Comparison of ENCODE assay signal across 24 cellular contexts in genomic region chr9:134494273-134494815, GRCh38.
DNase-seq lines count a peak whose midpoint lies in the region; ATAC-seq and TF ChIP-seq lines count a peak whose summit lies in the region.
"Had no signal": no experiment of that assay in that cellular context is flagged by ENCODE, and none has a peak within 500 bp of the region (broad histone marks: within the 10 kb centered on the region; RNA-seq: fewer than 3 reads in every experiment).

No MANE protein-coding gene starts in this region.

- TF ChIP-seq CTCF in choroid plexus epithelial cell (conservative IDR thresholded peaks at IDR 0.05; ENCODE audit: low read depth, low read length), result peak; percentile 8
- TF ChIP-seq CTCF in osteoblast (IDR thresholded peaks at IDR 0.05; ENCODE audit: extremely low read depth, low read depth, low read length), result no peak
- no peak for TF ChIP-seq CTCF in PC-9 (conservative IDR thresholded peaks at IDR 0.05)
- no peak for TF ChIP-seq CTCF in nephron progenitor cell (IDR thresholded peaks at IDR 0.05)

- H3K4me3 ChIP-seq in BLaER1, result no peak overlapping the region
- no peak overlapping the region for H3K4me3 ChIP-seq in choroid plexus epithelial cell (ENCODE audit: low read depth, low read length)
- no peak overlapping the region for H3K4me3 ChIP-seq in osteoblast (ENCODE audit: insufficient read depth, low read length)
- no peak overlapping the region for H3K4me3 ChIP-seq in PC-9
- H3K4me3 ChIP-seq: MG63 had no signal

- H3K9ac ChIP-seq in BLaER1, result no peak overlapping the region

- no peaks in the 10 kb centered on the region for H3K27me3 ChIP-seq in BLaER1
- H3K27me3 ChIP-seq in osteoblast (ENCODE audit: insufficient read depth, low read length), result no peaks in the 10 kb centered on the region
- H3K27me3 ChIP-seq in PC-9 (ENCODE audit: insufficient read depth, low read depth), result peaks cover 91% of the 10 kb centered on the region
- H3K27me3 ChIP-seq: MG63 had no signal

- no peaks in the 10 kb centered on the region for H3F3A ChIP-seq in PC-9 (ENCODE audit: insufficient read depth, low read depth)

- H3K4me1 ChIP-seq in BLaER1 (peaks cover 68% of the 10 kb centered on the region), osteoblast (ENCODE audit: insufficient read depth, low read length) (peaks cover 21% of the 10 kb centered on the region), PC-9 (replicated peaks; ENCODE audit: insufficient read depth) (no peaks in the 10 kb centered on the region)

- H3K4me2 ChIP-seq in BLaER1 (peak overlapping the region; percentile 94), osteoblast (ENCODE audit: insufficient read depth, low read length) (no peak overlapping the region), PC-9 (no peak overlapping the region)

- H4K20me1 ChIP-seq in BLaER1, result no peaks in the 10 kb centered on the region
- H4K20me1 ChIP-seq in osteoblast (ENCODE audit: insufficient read depth, low read length), result no peaks in the 10 kb centered on the region
- no peaks in the 10 kb centered on the region for H4K20me1 ChIP-seq in PC-9 (ENCODE audit: insufficient read depth)

- H3K27ac Mint-ChIP-seq in activated T-cell treated with anti-CD3 and anti-CD28 coated beads, Interleukin-2, amount 50 U/mL, for 72 hours, result no peak overlapping the region
- H3K27ac Mint-ChIP-seq in nephron progenitor cell, result no peak overlapping the region
- H3K27ac Mint-ChIP-seq: B cell had no signal

- no TSS peak for BruUV-seq in PC-9 (replicated peaks; lab: Mats Ljungman, UMichigan)

- POLR2A ChIA-PET in PC-9 (lab: Charles Lee; ENCODE audit: unreplicated experiment), result no interaction called here

- no peaks in the 10 kb centered on the region for H3K36me3 Mint-ChIP-seq in activated T-cell treated with anti-CD3 and anti-CD28 coated beads, Interleukin-2, amount 50 U/mL, for 72 hours (ENCODE audit: insufficient read depth in 2 of 2)
- H3K36me3 Mint-ChIP-seq in nephron progenitor cell (ENCODE audit: low read depth), result no peaks in the 10 kb centered on the region

- H3K27ac ChIP-seq in BLaER1 (peak overlapping the region; percentile 97; the same call in 1 of the 2 replicates), osteoblast (ENCODE audit: low read depth, low read length) (no peak overlapping the region), PC-9 (no peak overlapping the region)
- H3K27ac ChIP-seq: 22Rv1 had no signal

- H3K4me1 Mint-ChIP-seq in activated T-cell treated with anti-CD3 and anti-CD28 coated beads, Interleukin-2, amount 50 U/mL, for 72 hours (ENCODE audit: low read depth), result no peaks in the 10 kb centered on the region
- peaks cover 57% of the 10 kb centered on the region for H3K4me1 Mint-ChIP-seq in nephron progenitor cell

- H3K9me3 Mint-ChIP-seq in activated T-cell treated with anti-CD3 and anti-CD28 coated beads, Interleukin-2, amount 50 U/mL, for 72 hours, result no peaks in the 10 kb centered on the region
- H3K9me3 Mint-ChIP-seq in nephron progenitor cell, result no peaks in the 10 kb centered on the region

- H3K9me2 ChIP-seq in PC-9 (ENCODE audit: insufficient read depth), result no peaks in the 10 kb centered on the region

- H3K36me3 ChIP-seq in BLaER1 (no peaks in the 10 kb centered on the region), osteoblast (ENCODE audit: insufficient read depth, low read length) (no peaks in the 10 kb centered on the region), PC-9 (ENCODE audit: low read depth) (no peaks in the 10 kb centered on the region)
- H3K36me3 ChIP-seq: MG63 had no signal

- ATAC-seq in activated T-cell treated with anti-CD3 and anti-CD28 coated beads, Interleukin-2, amount 50 U/mL, for 72 hours (replicated peaks in 1 of 2), result no peak
- ATAC-seq: HCT116, Right ventricle myocardium inferior had no signal

- intact Hi-C loops in PC-9 (cut with micrococcal nuclease; ENCODE audit: unreplicated experiment), result no loop called here

- no peak overlapping the region for H3K4me3 Mint-ChIP-seq in activated T-cell treated with anti-CD3 and anti-CD28 coated beads, Interleukin-2, amount 50 U/mL, for 72 hours
- H3K4me3 Mint-ChIP-seq in nephron progenitor cell, result no peak overlapping the region
- H3K4me3 Mint-ChIP-seq: B cell had no signal

- CTCF ChIA-PET in PC-9 (lab: Charles Lee), result interaction anchor here (0.6 kb wide), 1 partner anchor 203 kb away, joined by 7 read pairs; no protein-coding TSS in a partner anchor

- DNase-seq in activated T-cell treated with anti-CD3 and anti-CD28 coated beads, Interleukin-2, amount 50 U/mL, for 1 hour, result peak; percentile 0
- DNase-seq in activated T-cell treated with anti-CD3 and anti-CD28 coated beads, Interleukin-2, amount 50 U/mL, for 72 hours, result no peak
- no peak for DNase-seq in choroid plexus epithelial cell (ENCODE audit: low read depth)
- DNase-seq in osteoblast (ENCODE audit: insufficient read length, low spot score, missing footprints), result peak; percentile 31
- no peak for DNase-seq in activated CD8-positive, alpha-beta memory T cell treated with anti-CD3 and anti-CD28 coated beads, Interleukin-2, amount 50 U/mL, for 4 hours
- DNase-seq in PC-9, result no peak
- DNase-seq in nephron progenitor cell, result no peak
- DNase-seq: Calu3, DMS153, DND-41, IMR-90, KG1, MG63, NCI-H1105 treated with DMSO at 0.1 percent for 48 hours, NCI-H146, NCI-H1930, NCI-H2107, NCI-H524 treated with DMSO at 0.1 percent for 48 hours, NCI-H774 had no signal

- H3K27me3 Mint-ChIP-seq in activated T-cell treated with anti-CD3 and anti-CD28 coated beads, Interleukin-2, amount 50 U/mL, for 72 hours (ENCODE audit: low read depth), result no peaks in the 10 kb centered on the region
- H3K27me3 Mint-ChIP-seq in nephron progenitor cell (ENCODE audit: low read depth, poor library complexity), result peaks cover 4% of the 10 kb centered on the region

- no peak overlapping the region for H2AFZ ChIP-seq in osteoblast (ENCODE audit: low read length)
- H2AFZ ChIP-seq in PC-9, result no peak overlapping the region

- H3K9me3 ChIP-seq in BLaER1 (0 out of 2 replicates have a peak, but pooled peaks cover 6% of the 10 kb centered on the region), osteoblast (ENCODE audit: low read depth, low read length) (no peaks in the 10 kb centered on the region), PC-9 (ENCODE audit: insufficient read depth, low read depth) (no peaks in the 10 kb centered on the region)
- H3K9me3 ChIP-seq: MG63 had no signal

- no peaks in the 10 kb centered on the region for H3K79me2 ChIP-seq in osteoblast (ENCODE audit: insufficient read depth, low read length)
- no peaks in the 10 kb centered on the region for H3K79me2 ChIP-seq in PC-9 (ENCODE audit: low read depth)

Comparison
In these comparisons a context has a peak if more than half of its experiments do, and no peak if none do; other contexts are left out.
1. DNase-seq: peak in activated T-cell treated with anti-CD3 and anti-CD28 coated beads, Interleukin-2, amount 50 U/mL, for 1 hour (single experiment) and osteoblast (single experiment); none in activated T-cell treated with anti-CD3 and anti-CD28 coated beads, Interleukin-2, amount 50 U/mL, for 72 hours (0 of 2), choroid plexus epithelial cell (single experiment), activated CD8-positive, alpha-beta memory T cell treated with anti-CD3 and anti-CD28 coated beads, Interleukin-2, amount 50 U/mL, for 4 hours (single experiment), PC-9 (0 of 2) and nephron progenitor cell (single experiment).